Comparison of ENCODE assay signal across 9 cellular contexts in genomic region chr4:38075370-38076152, GRCh38.
DNase-seq lines count a peak whose midpoint lies in the region; ATAC-seq and TF ChIP-seq lines count a peak whose summit lies in the region.
"Had no signal": no experiment of that assay in that cellular context is flagged by ENCODE, and none has a peak within 500 bp of the region (broad histone marks: within the 10 kb centered on the region; RNA-seq: fewer than 3 reads in every experiment).

No MANE protein-coding gene starts in this region.

- no peak for TF ChIP-seq CTCF in GM10266 (IDR thresholded peaks at IDR 0.05; ENCODE audit: control insufficient read depth, insufficient read depth, low read depth, missing control alignments)

- peak; percentile 30 for DNase-seq in GM10266 (ENCODE audit: extremely low spot score)
- peak; percentile 48 for DNase-seq in OCI-M1 (lab: John Stamatoyannopoulos, UW)
- DNase-seq in fibroblast of gingiva (ENCODE audit: low read depth): peak; percentile 15
- peak; percentile 75 for DNase-seq in pons (ENCODE audit: low spot score)
- no peak for DNase-seq in stimulated activated CD4-positive, alpha-beta T cell treated with anti-CD3 and anti-CD28 coated beads, Interleukin-4, amount 100 ng/mL, for 24 hours
- DNase-seq: substantia nigra had no signal

- no peak for ATAC-seq in GM18861 (IDR thresholded peaks at IDR 0.05; ENCODE audit: unreplicated experiment)
- ATAC-seq in HG02981 (IDR thresholded peaks at IDR 0.05; ENCODE audit: unreplicated experiment): no peak
- ATAC-seq in HG03565 (IDR thresholded peaks at IDR 0.05; ENCODE audit: unreplicated experiment): no peak
